18 cellular contexts compared by ENCODE assay signal in genomic region chr14:100230361-100230760, GRCh38.
"Had no signal": no experiment of that assay in that cellular context is flagged by ENCODE, and none has a peak within 500 bp of the region (broad histone marks: within the 10 kb centered on the region; RNA-seq: fewer than 3 reads in every experiment).

No MANE protein-coding gene starts in this region.

- H3K27ac Mint-ChIP-seq: type B pancreatic cell had no signal

- H3K9me3 ChIP-seq: body of pancreas, lower lobe of right lung had no signal

- H3K27me3 Mint-ChIP-seq: stimulated activated naive CD8-positive, alpha-beta T cell treated with anti-CD3 and anti-CD28 coated beads, Interleukin-15, amount 100 ng/mL, for 72 hours; type B pancreatic cell had no signal

- H3K27me3 ChIP-seq: body of pancreas had no signal

- H3K4me3 Mint-ChIP-seq: stimulated activated naive CD8-positive, alpha-beta T cell treated with anti-CD3 and anti-CD28 coated beads, Interleukin-15, amount 100 ng/mL, for 72 hours; type B pancreatic cell had no signal

- H3K4me3 ChIP-seq: body of pancreas, lower lobe of right lung, skin epidermis had no signal

- H3K27ac ChIP-seq: body of pancreas, lower lobe of right lung, skin epidermis had no signal

- ATAC-seq: body of pancreas; left colon; lower lobe of right lung; right cardiac atrium; stimulated activated naive CD8-positive, alpha-beta T cell treated with anti-CD3 and anti-CD28 coated beads, Interleukin-15, amount 100 ng/mL, for 72 hours had no signal

- H3K36me3 ChIP-seq: lower lobe of right lung had no signal

- H3K4me1 ChIP-seq: body of pancreas had no signal

- H3K9me3 Mint-ChIP-seq: stimulated activated naive CD8-positive, alpha-beta T cell treated with anti-CD3 and anti-CD28 coated beads, Interleukin-15, amount 100 ng/mL, for 72 hours; type B pancreatic cell had no signal

- DNase-seq: activated CD4-positive, alpha-beta T cell treated with anti-CD3 and anti-CD28 coated beads, Interleukin-2, amount 50 U/mL, for 1 hour; activated CD8-positive, alpha-beta memory T cell treated with anti-CD3 and anti-CD28 coated beads for 24 hours; activated naive CD4-positive, alpha-beta T cell treated with anti-CD3 and anti-CD28 coated beads, Interleukin-2, amount 50 U/mL, for 16 hours; amygdala; body of pancreas; central memory CD4-positive, alpha-beta T cell; cortex of kidney; effector CD4-positive, alpha-beta T cell; foreskin fibroblast; left colon; lower lobe of right lung; midbrain; posterior cingulate gyrus; right cardiac atrium; stimulated activated naive CD8-positive, alpha-beta T cell treated with anti-CD3 and anti-CD28 coated beads, Interleukin-15, amount 100 ng/mL, for 72 hours; T-helper 2 cell had no signal
